In genomic region chr20:36460648-36461599, GRCh38 we compare ENCODE assay signal across 1 cellular context.
TF ChIP-seq lines count a peak whose summit lies in the region.

No MANE protein-coding gene starts in this region.

TF ChIP-seq in HepG2, 621 proteins besides CTCF, POLR2A, EP300 and RAD21 (continued from another document and continues in another):
- peak; percentile 94 for TF ChIP-seq ZNF18 (CRISPR knock-in tag; IDR thresholded peaks at IDR 0.05; ENCODE audit: insufficient replicate concordance)
- no peak for TF ChIP-seq THYN1 (CRISPR knock-in tag; IDR thresholded peaks at IDR 0.05; ENCODE audit: borderline replicate concordance, low read depth)
- no peak for TF ChIP-seq REL (CRISPR knock-in tag; conservative IDR thresholded peaks at IDR 0.05)
- TF ChIP-seq ZBTB7A (CRISPR knock-in tag; IDR thresholded peaks at IDR 0.05), result peak; percentile 51
- TF ChIP-seq ZNF614 (CRISPR knock-in tag; IDR thresholded peaks at IDR 0.05; ENCODE audit: borderline replicate concordance), result peak; percentile 88; the same call in 1 of the 2 replicates
- no peak for TF ChIP-seq CC2D1A (CRISPR knock-in tag; IDR thresholded peaks at IDR 0.05)
- TF ChIP-seq ARID4A (CRISPR knock-in tag; IDR thresholded peaks at IDR 0.05; ENCODE audit: borderline replicate concordance), result peak; percentile 78
- TF ChIP-seq TCF12 (IDR thresholded peaks at IDR 0.05), result no peak
- peak; percentile 89; the same call in 1 of the 2 replicates for TF ChIP-seq TCF12 (CRISPR knock-in tag; IDR thresholded peaks at IDR 0.05)
- TF ChIP-seq ZBTB39 (CRISPR knock-in tag; IDR thresholded peaks at IDR 0.05), result 0 out of 2 replicates have a peak, but pooled peaks have one; percentile 70
- TF ChIP-seq ZFP90 (CRISPR knock-in tag; IDR thresholded peaks at IDR 0.05; ENCODE audit: borderline replicate concordance), result peak; percentile 97
- TF ChIP-seq ATF4 (CRISPR knock-in tag; IDR thresholded peaks at IDR 0.05), result no peak
- peak; percentile 83; the same call in 1 of the 2 replicates for TF ChIP-seq ELK4 (CRISPR knock-in tag; IDR thresholded peaks at IDR 0.05; ENCODE audit: borderline replicate concordance)
- peak; percentile 92 for TF ChIP-seq NR0B2 (CRISPR knock-in tag; IDR thresholded peaks at IDR 0.05)
- peak; percentile 74 for TF ChIP-seq HNRNPK (IDR thresholded peaks at IDR 0.05; ENCODE audit: low read depth, low read length, poor library complexity, severe bottlenecking)
- TF ChIP-seq ZNF629 (CRISPR knock-in tag; conservative IDR thresholded peaks at IDR 0.05), result no peak; the same call in 1 of the 2 replicates
- TF ChIP-seq ZNF326 (CRISPR knock-in tag; IDR thresholded peaks at IDR 0.05; ENCODE audit: borderline replicate concordance), result no peak
- peak; percentile 93 for TF ChIP-seq YEATS4 (CRISPR knock-in tag; IDR thresholded peaks at IDR 0.05; ENCODE audit: borderline replicate concordance)
- peak; percentile 97 for TF ChIP-seq NRL (CRISPR knock-in tag; IDR thresholded peaks at IDR 0.05; ENCODE audit: borderline replicate concordance)
- no peak for TF ChIP-seq CERS6 (CRISPR knock-in tag; IDR thresholded peaks at IDR 0.05)
- TF ChIP-seq ZNF782 (CRISPR knock-in tag; IDR thresholded peaks at IDR 0.05; ENCODE audit: borderline replicate concordance), result peak; percentile 97
- no peak for TF ChIP-seq CREB3 (CRISPR knock-in tag; IDR thresholded peaks at IDR 0.05)
- TF ChIP-seq ZNF382 (CRISPR knock-in tag; IDR thresholded peaks at IDR 0.05; ENCODE audit: borderline replicate concordance), result no peak
- no peak for TF ChIP-seq AHDC1 (CRISPR knock-in tag; IDR thresholded peaks at IDR 0.05; ENCODE audit: borderline replicate concordance)
- 0 out of 2 replicates have a peak, but pooled peaks have one; percentile 10 for TF ChIP-seq ZNF589 (CRISPR knock-in tag; conservative IDR thresholded peaks at IDR 0.05)
- no peak for TF ChIP-seq ZNF296 (CRISPR knock-in tag; conservative IDR thresholded peaks at IDR 0.05)
- TF ChIP-seq ZNF850 (CRISPR knock-in tag; conservative IDR thresholded peaks at IDR 0.05), result no peak
- peak; percentile 78; the same call in 1 of the 2 replicates for TF ChIP-seq MEF2D (CRISPR knock-in tag; IDR thresholded peaks at IDR 0.05)
- peak; percentile 72; the same call in 1 of the 2 replicates for TF ChIP-seq ZNF281 (CRISPR knock-in tag; IDR thresholded peaks at IDR 0.05; ENCODE audit: borderline replicate concordance)
- TF ChIP-seq ZNF607 (CRISPR knock-in tag; IDR thresholded peaks at IDR 0.05; ENCODE audit: borderline replicate concordance), result peak; percentile 95; the same call in 1 of the 2 replicates
- TF ChIP-seq ZC3H13 (CRISPR knock-in tag; IDR thresholded peaks at IDR 0.05), result no peak
- TF ChIP-seq ZNF367 (CRISPR knock-in tag; IDR thresholded peaks at IDR 0.05; ENCODE audit: borderline replicate concordance), result no peak; the same call in none of the 2 replicates
- TF ChIP-seq ZSCAN20 (CRISPR knock-in tag; IDR thresholded peaks at IDR 0.05; ENCODE audit: borderline replicate concordance), result no peak
- peak; percentile 94 for TF ChIP-seq MAF1 (CRISPR knock-in tag; IDR thresholded peaks at IDR 0.05; ENCODE audit: borderline replicate concordance)
- TF ChIP-seq ZNF20 (CRISPR knock-in tag; IDR thresholded peaks at IDR 0.05), result no peak
